Comparison of ENCODE assay signal across 8 cellular contexts in genomic region chr1:93553886-93554490, GRCh38.
DNase-seq lines count a peak whose midpoint lies in the region; ATAC-seq, FAIRE-seq and TF ChIP-seq lines count a peak whose summit lies in the region.
"Not testable (repeated sequence)": the region's sequence is repeated elsewhere in the genome, so short reads cannot be mapped to it uniquely, and the experiment has no call there.

No MANE protein-coding gene starts in this region.

- peaks cover 42% of the 10 kb centered on the region for H3K4me1 Mint-ChIP-seq in nephron

- POLR2A ChIA-PET in A549 (lab: Yijun Ruan, JAX): not testable (repeated sequence)

- peak in 1 of 2 experiments; percentile 41; a peak in 2 of 6 replicates for ATAC-seq in A549
- ATAC-seq in body of pancreas: peak; percentile 83

- H3K9me3 Mint-ChIP-seq in nephron: not testable (repeated sequence)

- not testable (repeated sequence) for H3K4me3 Mint-ChIP-seq in nephron

- H4K20me1 ChIP-seq in hepatocyte (ENCODE audit: insufficient read depth, poor library complexity, severe bottlenecking): not testable (repeated sequence)

- H2AFZ ChIP-seq in hepatocyte: not testable (repeated sequence)

- CTCF ChIA-PET in A549 (lab: Yijun Ruan, JAX): not testable (repeated sequence)

- TF ChIP-seq EP300 in A549 (IDR thresholded peaks at IDR 0.05): not testable (repeated sequence)

- DNase-seq in A549 (ENCODE audit: low read depth in 1 of 2, low spot score in 1 of 2) (peak in 1 of 2 experiments; percentile 36), HCEC 1CT (peak; percentile 74), NCI-H2227 (lab: John Stamatoyannopoulos, UW; ENCODE audit: unreplicated experiment) (peak; percentile 33), body of pancreas (peak; percentile 47 to 87 (median 66)), hepatocyte (ENCODE audit: low spot score) (peak; percentile 53), smooth muscle cell of the brain vasculature (ENCODE audit: low read depth, low spot score) (peak; percentile 76)
- DNase-seq in esophagus squamous epithelium (lab: John Stamatoyannopoulos, UW): not testable (repeated sequence)

- H3K27ac ChIP-seq in A549 (peak overlapping the region in 1 of 2 experiments; percentile 64; a peak in 1 of 6 replicates), body of pancreas (peak overlapping the region; percentile 17 to 80 (median 60)), esophagus squamous epithelium (peak overlapping the region in 3 of 4 donors; percentile 18 to 55 (median 30)), hepatocyte (peak overlapping the region; percentile 2)

- not testable (repeated sequence) for H3K79me2 ChIP-seq in hepatocyte

- TF ChIP-seq RAD21 in A549 (conservative IDR thresholded peaks at IDR 0.05 in 1 of 2, IDR thresholded peaks at IDR 0.05 in 1 of 2): not testable (repeated sequence)

- 32% methylated on average over 4 of the region's 4 CpGs for WGBS in A549 (ENCODE audit: missing lambda C conversion rate)
- 29 to 33% methylated on average over 4 of the region's 4 CpGs for WGBS in body of pancreas, 2 donors
- WGBS in esophagus squamous epithelium, 2 donors: 38 to 59% methylated on average over 4 of the region's 4 CpGs
- WGBS in hepatocyte (ENCODE audit: low lambda C conversion rate, missing lambda C conversion rate): 42% methylated on average over 4 of the region's 4 CpGs

- not testable (repeated sequence) for H3K36me3 ChIP-seq in body of pancreas (replicated peaks in 1 of 2; ENCODE audit: insufficient read depth in 1 of 2, low read depth in 2 of 2); hepatocyte (replicated peaks; ENCODE audit: insufficient read depth, low read depth)
- H3K36me3 ChIP-seq in esophagus squamous epithelium: peaks cover 0 to 24% (median 2%) of the 10 kb centered on the region in 3 donors

- H3K9me3 ChIP-seq in A549; body of pancreas; esophagus squamous epithelium; hepatocyte (ENCODE audit: low read depth): not testable (repeated sequence)

- intact Hi-C loops in body of pancreas (cut with DNase I); esophagus squamous epithelium (cut with DNase I): not testable (repeated sequence)

- H3K36me3 Mint-ChIP-seq in nephron (ENCODE audit: low read depth): peaks cover 69% of the 10 kb centered on the region

- not testable (repeated sequence) for H3K27me3 ChIP-seq in body of pancreas, esophagus squamous epithelium, hepatocyte

- not testable (repeated sequence) for TF ChIP-seq CTCF in A549 (IDR thresholded peaks at IDR 0.05); body of pancreas (IDR thresholded peaks at IDR 0.05); esophagus squamous epithelium (IDR thresholded peaks at IDR 0.05); hepatocyte (IDR thresholded peaks at IDR 0.05; ENCODE audit: poor library complexity); nephron (IDR thresholded peaks at IDR 0.05; ENCODE audit: unreplicated experiment in 3 of 3)

- peak overlapping the region; percentile 65 for H3K4me2 ChIP-seq in A549
- peak overlapping the region; percentile 29 for H3K4me2 ChIP-seq in hepatocyte

- not testable (repeated sequence) for H3K4me3 ChIP-seq in A549, body of pancreas, esophagus squamous epithelium, hepatocyte

- not testable (repeated sequence) for H3K27me3 Mint-ChIP-seq in nephron (ENCODE audit: low read depth)

- H3K27ac Mint-ChIP-seq in nephron: peak overlapping the region; percentile 20 to 86 (median 58)

- not testable (repeated sequence) for TF ChIP-seq POLR2A in A549 (IDR thresholded peaks at IDR 0.05; ENCODE audit: low read length); body of pancreas (IDR thresholded peaks at IDR 0.05); esophagus squamous epithelium (IDR thresholded peaks at IDR 0.05)

- FAIRE-seq in A549 (lab: Jason Lieb, UNC): not testable (repeated sequence)

- H3K4me1 ChIP-seq in A549: peaks cover 36% of the 10 kb centered on the region
- peaks cover 45% of the 10 kb centered on the region for H3K4me1 ChIP-seq in body of pancreas
- peaks cover 0 to 31% (median 3%) of the 10 kb centered on the region in 3 donors for H3K4me1 ChIP-seq in esophagus squamous epithelium
- peaks cover 32% of the 10 kb centered on the region for H3K4me1 ChIP-seq in hepatocyte (ENCODE audit: insufficient read depth)

- H3K9me2 ChIP-seq in hepatocyte (replicated peaks; ENCODE audit: insufficient read depth): not testable (repeated sequence)
